Comparison of ENCODE assay signal across 10 cellular contexts in genomic region chr3:90091557-90091956, GRCh38.
DNase-seq lines count a peak whose midpoint lies in the region; ATAC-seq and TF ChIP-seq lines count a peak whose summit lies in the region.
"Had no signal": no experiment of that assay in that cellular context is flagged by ENCODE, and none has a peak within 500 bp of the region (broad histone marks: within the 10 kb centered on the region; RNA-seq: fewer than 3 reads in every experiment).

No MANE protein-coding gene starts in this region.

- no peaks in the 10 kb centered on the region for H3K36me3 Mint-ChIP-seq in activated CD4-positive, alpha-beta T cell treated with anti-CD3 and anti-CD28 coated beads for 36 hours (ENCODE audit: low read depth)
- H3K36me3 Mint-ChIP-seq in stimulated activated naive B cell treated with anti-CD40 and anti-IgM and Interleukin-4, amounts not matched to agents 10 μg/mL and 1 μg/mL and 100 μg/mL, for 72 hours: no peaks in the 10 kb centered on the region
- H3K36me3 Mint-ChIP-seq: CD4-positive, CD25-positive, alpha-beta regulatory T cell had no signal

- H3K36me3 ChIP-seq in SJSA1 (no peaks in the 10 kb centered on the region), heart left ventricle (no peaks in the 10 kb centered on the region), esophagus squamous epithelium (no peaks in the 10 kb centered on the region)

- H3K9me3 ChIP-seq in SJSA1 (replicated peaks) (no peaks in the 10 kb centered on the region), heart left ventricle (no peaks in the 10 kb centered on the region), esophagus squamous epithelium (no peaks in the 10 kb centered on the region)

- CTCF ChIA-PET in activated CD4-positive, alpha-beta T cell treated with anti-CD3 and anti-CD28 coated beads for 36 hours (lab: Charles Lee): interaction anchor here (0.6 to 1.4 kb wide), 4 partner anchors 559 to 1891 kb away, joined by 3 to 4 read pairs (median 3); no protein-coding TSS in a partner anchor

- no peaks in the 10 kb centered on the region for H3K27me3 Mint-ChIP-seq in activated CD4-positive, alpha-beta T cell treated with anti-CD3 and anti-CD28 coated beads for 36 hours
- no peaks in the 10 kb centered on the region for H3K27me3 Mint-ChIP-seq in stimulated activated naive B cell treated with anti-CD40 and anti-IgM and Interleukin-4, amounts not matched to agents 10 μg/mL and 1 μg/mL and 100 μg/mL, for 72 hours
- H3K27me3 Mint-ChIP-seq: CD4-positive, CD25-positive, alpha-beta regulatory T cell had no signal

- intact Hi-C loops in activated CD4-positive, alpha-beta T cell treated with anti-CD3 and anti-CD28 coated beads for 36 hours (cut with DNase I, micrococcal nuclease): loop anchor here in 1 of 2 experiments (5.0 kb wide), 1 partner anchor 1889 kb away; no protein-coding TSS in a partner anchor
- intact Hi-C loops in heart left ventricle (cut with DNase I): loop anchor here in 8 of 10 donors (5.0 to 10.0 kb wide), 5 partner anchors 237 to 1889 kb away; no protein-coding TSS in a partner anchor
- intact Hi-C loops in esophagus squamous epithelium (cut with DNase I): no loop called here

- no peak for TF ChIP-seq EP300 in Ishikawa (IDR thresholded peaks at IDR 0.05; ENCODE audit: borderline replicate concordance)

- H3K27me3 ChIP-seq in SJSA1 (replicated peaks) (no peaks in the 10 kb centered on the region), heart left ventricle (no peaks in the 10 kb centered on the region), esophagus squamous epithelium (no peaks in the 10 kb centered on the region)

- H3K4me3 ChIP-seq in SJSA1: no peak overlapping the region
- peak overlapping the region in 1 of 12 donors; percentile 22 for H3K4me3 ChIP-seq in heart left ventricle
- H3K4me3 ChIP-seq in esophagus squamous epithelium: no peak overlapping the region

- H3K27ac Mint-ChIP-seq in activated CD4-positive, alpha-beta T cell treated with anti-CD3 and anti-CD28 coated beads for 36 hours: no peak overlapping the region
- H3K27ac Mint-ChIP-seq in stimulated activated naive B cell treated with anti-CD40 and anti-IgM and Interleukin-4, amounts not matched to agents 10 μg/mL and 1 μg/mL and 100 μg/mL, for 72 hours: no peak overlapping the region
- H3K27ac Mint-ChIP-seq: CD4-positive, CD25-positive, alpha-beta regulatory T cell had no signal

- H3K9me3 Mint-ChIP-seq in activated CD4-positive, alpha-beta T cell treated with anti-CD3 and anti-CD28 coated beads for 36 hours (ENCODE audit: low read depth): peaks cover 4% of the 10 kb centered on the region
- no peaks in the 10 kb centered on the region for H3K9me3 Mint-ChIP-seq in stimulated activated naive B cell treated with anti-CD40 and anti-IgM and Interleukin-4, amounts not matched to agents 10 μg/mL and 1 μg/mL and 100 μg/mL, for 72 hours
- H3K9me3 Mint-ChIP-seq: activated T-cell treated with anti-CD3 and anti-CD28 coated beads, Interleukin-2, amount 50 U/mL, for 4 hours had no signal

- H3K27ac ChIP-seq in SJSA1 (no peak overlapping the region), heart left ventricle (no peak overlapping the region), esophagus squamous epithelium (no peak overlapping the region)

- H3K4me1 ChIP-seq in SJSA1 (replicated peaks): 0 out of 2 replicates have a peak, but pooled peaks cover 3% of the 10 kb centered on the region
- peaks cover 0 to 5% (median 0%) of the 10 kb centered on the region in 12 donors for H3K4me1 ChIP-seq in heart left ventricle
- peaks cover 0 to 3% (median 0%) of the 10 kb centered on the region in 3 donors for H3K4me1 ChIP-seq in esophagus squamous epithelium

- POLR2A ChIA-PET in activated CD4-positive, alpha-beta T cell treated with anti-CD3 and anti-CD28 coated beads for 36 hours (lab: Charles Lee): no interaction called here

- TF ChIP-seq CTCF in heart left ventricle (IDR thresholded peaks at IDR 0.05): peak; percentile 27 to 69 (median 46)
- peak in 3 of 6 experiments; percentile 21 to 33 (median 22) for TF ChIP-seq CTCF in esophagus squamous epithelium (IDR thresholded peaks at IDR 0.05)

- TF ChIP-seq RAD21 in Ishikawa (IDR thresholded peaks at IDR 0.05; ENCODE audit: low read depth): peak; percentile 78

- H3K4me3 Mint-ChIP-seq in activated CD4-positive, alpha-beta T cell treated with anti-CD3 and anti-CD28 coated beads for 36 hours: no peak overlapping the region
- H3K4me3 Mint-ChIP-seq in stimulated activated naive B cell treated with anti-CD40 and anti-IgM and Interleukin-4, amounts not matched to agents 10 μg/mL and 1 μg/mL and 100 μg/mL, for 72 hours: no peak overlapping the region
- H3K4me3 Mint-ChIP-seq: activated T-cell treated with anti-CD3 and anti-CD28 coated beads, Interleukin-2, amount 50 U/mL, for 4 hours; CD4-positive, CD25-positive, alpha-beta regulatory T cell had no signal

- H3K4me1 Mint-ChIP-seq in activated CD4-positive, alpha-beta T cell treated with anti-CD3 and anti-CD28 coated beads for 36 hours: no peaks in the 10 kb centered on the region
- H3K4me1 Mint-ChIP-seq in stimulated activated naive B cell treated with anti-CD40 and anti-IgM and Interleukin-4, amounts not matched to agents 10 μg/mL and 1 μg/mL and 100 μg/mL, for 72 hours: no peaks in the 10 kb centered on the region
- H3K4me1 Mint-ChIP-seq: CD4-positive, CD25-positive, alpha-beta regulatory T cell had no signal

- 15 to 17% (median 15%) methylated on average over 2 of the region's 2 CpGs for WGBS in heart left ventricle, 4 donors
- 12 to 16% methylated on average over 2 of the region's 2 CpGs for WGBS in esophagus squamous epithelium, 2 donors

- DNase-seq in activated CD4-positive, alpha-beta T cell treated with anti-CD3 and anti-CD28 coated beads for 36 hours: peak; percentile 5
- no peak for DNase-seq in activated CD4-positive, alpha-beta T cell treated with anti-CD3 and anti-CD28 coated beads, Interleukin-2, amount 50 U/mL, for 4 hours
- DNase-seq in SJSA1 (ENCODE audit: low read depth in 1 of 2, low spot score in 2 of 2) (peak; percentile 23 to 36), heart left ventricle (peak in 3 of 5 donors; percentile 19 to 26 (median 21)), esophagus squamous epithelium (lab: John Stamatoyannopoulos, UW) (no peak)
- DNase-seq in stimulated activated naive B cell treated with anti-CD40 and anti-IgM and Interleukin-4, amounts not matched to agents 10 μg/mL and 1 μg/mL and 100 μg/mL, for 72 hours: no peak
- DNase-seq: activated T-cell treated with anti-CD3 and anti-CD28 coated beads, Interleukin-2, amount 50 U/mL, for 4 hours; CD4-positive, CD25-positive, alpha-beta regulatory T cell had no signal

- TF ChIP-seq POLR2A in heart left ventricle (IDR thresholded peaks at IDR 0.05) (no peak), esophagus squamous epithelium (IDR thresholded peaks at IDR 0.05) (no peak)

- ATAC-seq in activated CD4-positive, alpha-beta T cell treated with anti-CD3 and anti-CD28 coated beads for 36 hours: no peak
- ATAC-seq in heart left ventricle (peak; percentile 58 to 76 (median 72)), HG03045 (IDR thresholded peaks at IDR 0.05; ENCODE audit: unreplicated experiment) (no peak)
- peak; percentile 73 to 76 for ATAC-seq in stimulated activated naive B cell treated with anti-CD40 and anti-IgM and Interleukin-4, amounts not matched to agents 10 μg/mL and 1 μg/mL and 100 μg/mL, for 72 hours (replicated peaks)

TF ChIP-seq in Ishikawa, 13 proteins besides CTCF, POLR2A, EP300 and RAD21:
- TF ChIP-seq FOXM1 (IDR thresholded peaks at IDR 0.05; ENCODE audit: borderline replicate concordance, low read depth) (no peak), MAX (IDR thresholded peaks at IDR 0.05) (no peak), EGR1 (IDR thresholded peaks at IDR 0.05) (no peak), YY1 (IDR thresholded peaks at IDR 0.05; ENCODE audit: low read depth) (no peak), CEBPB (IDR thresholded peaks at IDR 0.05) (no peak), ZBTB7A (IDR thresholded peaks at IDR 0.05; ENCODE audit: low read depth) (no peak), TAF1 (IDR thresholded peaks at IDR 0.05; ENCODE audit: low read depth) (no peak), TEAD4 (IDR thresholded peaks at IDR 0.05) (no peak), REST (IDR thresholded peaks at IDR 0.05; ENCODE audit: low read depth) (no peak), CREB1 (IDR thresholded peaks at IDR 0.05; ENCODE audit: low read depth) (no peak)
- TF ChIP-seq, protein P1, sequence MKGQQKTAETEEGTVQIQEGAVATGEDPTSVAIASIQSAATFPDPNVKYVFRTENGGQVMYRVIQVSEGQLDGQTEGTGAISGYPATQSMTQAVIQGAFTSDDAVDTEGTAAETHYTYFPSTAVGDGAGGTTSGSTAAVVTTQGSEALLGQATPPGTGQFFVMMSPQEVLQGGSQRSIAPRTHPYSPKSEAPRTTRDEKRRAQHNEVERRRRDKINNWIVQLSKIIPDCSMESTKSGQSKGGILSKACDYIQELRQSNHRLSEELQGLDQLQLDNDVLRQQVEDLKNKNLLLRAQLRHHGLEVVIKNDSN (IDR thresholded peaks at IDR 0.05): no peak
TF ChIP-seq in Ishikawa: peak in this region for 0.

Comparison
In these comparisons a context has a peak if more than half of its experiments do, and no peak if none do; other contexts are left out.
1. DNase-seq: peak in activated CD4-positive, alpha-beta T cell treated with anti-CD3 and anti-CD28 coated beads for 36 hours (single experiment), SJSA1 (2 of 2) and heart left ventricle (3 of 5); none in activated CD4-positive, alpha-beta T cell treated with anti-CD3 and anti-CD28 coated beads, Interleukin-2, amount 50 U/mL, for 4 hours (0 of 2), stimulated activated naive B cell treated with anti-CD40 and anti-IgM and Interleukin-4, amounts not matched to agents 10 μg/mL and 1 μg/mL and 100 μg/mL, for 72 hours (single experiment) and esophagus squamous epithelium (single experiment).
2. ATAC-seq: peak in heart left ventricle (4 of 4) and stimulated activated naive B cell treated with anti-CD40 and anti-IgM and Interleukin-4, amounts not matched to agents 10 μg/mL and 1 μg/mL and 100 μg/mL, for 72 hours (2 of 2); none in activated CD4-positive, alpha-beta T cell treated with anti-CD3 and anti-CD28 coated beads for 36 hours (single experiment) and HG03045 (single experiment).